ENCODE assay signal across 27 cellular contexts in the genomic region with DNA sequence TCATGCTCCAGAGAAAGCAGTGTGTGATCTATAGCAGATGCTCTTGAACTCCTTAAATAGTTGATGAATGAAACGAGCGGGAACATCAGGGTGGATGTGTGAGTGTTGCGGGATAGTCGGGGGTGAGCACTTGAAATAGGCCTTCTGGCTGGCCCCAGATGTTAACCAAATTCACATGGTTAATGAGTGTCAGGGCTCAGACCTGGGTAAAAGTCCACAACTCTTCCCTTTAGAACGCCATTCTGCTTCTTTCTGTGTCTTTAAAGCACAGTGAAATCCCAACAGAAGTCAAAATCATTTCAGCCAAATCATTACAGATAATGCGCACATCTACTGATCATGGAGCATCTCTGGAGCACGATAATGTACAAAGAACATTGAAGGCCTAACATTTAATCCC.
"Had no signal": no experiment of that assay in that cellular context is flagged by ENCODE, and none has a peak within 500 bp of the region (broad histone marks: within the 10 kb centered on the region; RNA-seq: fewer than 3 reads in every experiment).

No MANE protein-coding gene starts in this region.

- DNase-seq: activated CD4-positive, alpha-beta memory T cell treated with anti-CD3 and anti-CD28 coated beads, Interleukin-2, amount 10 ng/mL, durations not matched to agents 7 days and 5 days; activated CD4-positive, alpha-beta T cell treated with anti-CD3 and anti-CD28 coated beads for 1 hour; activated CD4-positive, alpha-beta T cell treated with anti-CD3 and anti-CD28 coated beads for 4 hours; activated CD4-positive, alpha-beta T cell treated with anti-CD3 and anti-CD28 coated beads, Interleukin-2, amount 10 ng/mL, durations not matched to agents 7 days and 5 days; activated CD4-positive, alpha-beta T cell treated with anti-CD3 and anti-CD28 coated beads, Interleukin-2, amount 50 U/mL, for 4 hours; activated CD8-positive, alpha-beta memory T cell treated with anti-CD3 and anti-CD28 coated beads, Interleukin-2, amount 50 U/mL, for 48 hours; activated gamma-delta T cell; activated naive CD4-positive, alpha-beta T cell; activated naive CD4-positive, alpha-beta T cell treated with anti-CD3 and anti-CD28 coated beads, Interleukin-2, amount 10 ng/mL, durations not matched to agents 7 days and 5 days; activated naive CD8-positive, alpha-beta T cell treated with anti-CD3 and anti-CD28 coated beads, Interleukin-2, amount 10 ng/mL, durations not matched to agents 7 days and 5 days; activated T-cell treated with anti-CD3 and anti-CD28 coated beads for 4 hours; activated T-cell treated with anti-CD3 and anti-CD28 coated beads, Interleukin-2, amount 50 U/mL, for 24 hours; activated T-cell treated with anti-CD3 and anti-CD28 coated beads, Interleukin-2, amount 50 U/mL, for 72 hours; central memory CD4-positive, alpha-beta T cell; cerebellar nuclear complex; colonic mucosa; effector CD8-positive, alpha-beta T cell; erythroblast; foreskin keratinocyte; gastrocnemius medialis; T-helper 1 cell; T-helper 17 cell had no signal

- H3K4me1 ChIP-seq: ascending aorta, breast epithelium, colonic mucosa, esophagus muscularis mucosa, foreskin keratinocyte, gastrocnemius medialis had no signal

- H3K9me3 ChIP-seq: ascending aorta, breast epithelium, colonic mucosa, esophagus muscularis mucosa, gastrocnemius medialis had no signal

- H3K4me3 ChIP-seq: ascending aorta, breast epithelium, cardiac muscle cell, colonic mucosa, esophagus muscularis mucosa, gastrocnemius medialis had no signal

- H3K27ac ChIP-seq: ascending aorta, breast epithelium, cardiac muscle cell, colonic mucosa, esophagus muscularis mucosa, foreskin keratinocyte, gastrocnemius medialis had no signal

- H3K27me3 ChIP-seq: ascending aorta, breast epithelium, cardiac muscle cell, colonic mucosa, esophagus muscularis mucosa, gastrocnemius medialis had no signal

- H3K36me3 ChIP-seq: ascending aorta, breast epithelium, cardiac muscle cell, colonic mucosa, esophagus muscularis mucosa, gastrocnemius medialis had no signal

- ATAC-seq: activated naive CD4-positive, alpha-beta T cell treated with anti-CD3 and anti-CD28 coated beads, Interleukin-2, amount 50 U/mL, for 72 hours; activated T-cell treated with anti-CD3 and anti-CD28 coated beads, Interleukin-2, amount 50 U/mL, for 72 hours; foreskin keratinocyte; gastrocnemius medialis; T-helper 17 cell had no signal
